ENCODE assay signal across 8 cellular contexts in genomic region chr7:31192996-31193395, GRCh38.
DNase-seq lines count a peak whose midpoint lies in the region; ATAC-seq and TF ChIP-seq lines count a peak whose summit lies in the region.

No MANE protein-coding gene starts in this region.

- peak; percentile 43 for DNase-seq in activated CD4-positive, alpha-beta T cell treated with anti-CD3 and anti-CD28 coated beads for 48 hours
- no peak for DNase-seq in activated CD4-positive, alpha-beta T cell treated with anti-CD3 and anti-CD28 coated beads for 4 hours
- DNase-seq in NCI-H1092 treated with DMSO at 0.1 percent for 48 hours (lab: John Stamatoyannopoulos, UW): peak; percentile 77
- peak; percentile 5 for DNase-seq in UCSD-AML1 (lab: John Stamatoyannopoulos, UW; ENCODE audit: unreplicated experiment)
- DNase-seq in glomerular visceral epithelial cell (ENCODE audit: extremely low spot score): peak; percentile 45
- DNase-seq in progenitor cell of endocrine pancreas (ENCODE audit: low spot score, unreplicated experiment): peak; percentile 62

- peaks cover 12% of the 10 kb centered on the region for H3K27me3 Mint-ChIP-seq in progenitor cell of endocrine pancreas

- no peak overlapping the region for H3K27ac Mint-ChIP-seq in progenitor cell of endocrine pancreas

- no peak overlapping the region for H3K4me3 Mint-ChIP-seq in progenitor cell of endocrine pancreas (ENCODE audit: low read depth)

- peaks cover 9% of the 10 kb centered on the region for H3K9me3 Mint-ChIP-seq in progenitor cell of endocrine pancreas (ENCODE audit: low read depth)

- peaks cover 2% of the 10 kb centered on the region for H3K4me1 Mint-ChIP-seq in progenitor cell of endocrine pancreas (ENCODE audit: low read depth)

- ATAC-seq in GM18861 (IDR thresholded peaks at IDR 0.05; ENCODE audit: unreplicated experiment): no peak
- no peak for ATAC-seq in HG03045 (IDR thresholded peaks at IDR 0.05; ENCODE audit: unreplicated experiment)

- peaks cover 5% of the 10 kb centered on the region for H3K36me3 Mint-ChIP-seq in progenitor cell of endocrine pancreas (ENCODE audit: insufficient read depth)

- TF ChIP-seq CTCF in progenitor cell of endocrine pancreas (IDR thresholded peaks at IDR 0.05; ENCODE audit: unreplicated experiment): peak; percentile 92

Comparison
In these comparisons a context has a peak if more than half of its experiments do, and no peak if none do; other contexts are left out.
1. DNase-seq: peak in activated CD4-positive, alpha-beta T cell treated with anti-CD3 and anti-CD28 coated beads for 48 hours (single experiment), NCI-H1092 treated with DMSO at 0.1 percent for 48 hours (single experiment), UCSD-AML1 (single experiment), glomerular visceral epithelial cell (single experiment) and progenitor cell of endocrine pancreas (single experiment); none in activated CD4-positive, alpha-beta T cell treated with anti-CD3 and anti-CD28 coated beads for 4 hours (0 of 2).